Comparison of ENCODE assay signal across 1 cellular context in the genomic region with DNA sequence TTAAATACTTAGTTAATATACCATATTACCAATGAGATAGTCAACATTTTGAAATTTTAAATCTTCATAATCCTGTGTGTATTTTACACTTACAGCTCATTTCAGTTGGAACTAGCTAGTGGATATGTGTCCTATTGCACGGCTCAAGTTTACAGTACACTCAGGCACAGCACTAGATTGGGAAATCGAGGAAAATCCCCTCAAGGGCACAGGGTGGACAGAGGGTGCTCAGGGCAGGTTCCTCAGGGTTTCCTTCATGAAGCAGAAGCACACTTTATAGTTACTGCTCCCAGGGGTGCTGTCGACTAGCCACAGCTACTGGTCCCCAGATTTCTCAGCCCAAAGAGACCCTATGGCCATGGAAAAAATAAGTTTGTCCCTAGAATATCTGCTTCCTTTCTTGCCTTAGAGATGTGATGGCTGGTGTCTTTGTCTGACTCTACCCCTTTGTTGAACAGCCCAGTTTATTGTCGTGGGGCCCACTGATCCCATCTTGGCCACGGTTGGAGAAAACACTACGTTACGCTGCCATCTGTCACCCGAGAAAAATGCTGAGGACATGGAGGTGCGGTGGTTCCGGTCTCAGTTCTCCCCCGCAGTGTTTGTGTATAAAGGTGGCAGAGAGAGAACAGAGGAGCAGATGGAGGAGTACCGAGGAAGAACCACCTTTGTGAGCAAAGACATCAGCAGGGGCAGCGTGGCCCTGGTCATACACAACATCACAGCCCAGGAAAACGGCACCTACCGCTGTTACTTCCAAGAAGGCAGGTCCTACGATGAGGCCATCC.
TF ChIP-seq lines count a peak whose summit lies in the region.

No MANE protein-coding gene starts in this region.

TF ChIP-seq in K562, 482 proteins besides CTCF, POLR2A, EP300 and RAD21 (continues in another document):
- TF ChIP-seq ELF1 (tag; IDR thresholded peaks at IDR 0.05) (no peak), ZNF12 (CRISPR knock-in tag; IDR thresholded peaks at IDR 0.05) (no peak), SMARCA5 (IDR thresholded peaks at IDR 0.05) (no peak), MLLT1 (IDR thresholded peaks at IDR 0.05) (no peak), ARID4B (CRISPR knock-in tag; IDR thresholded peaks at IDR 0.05) (peak; percentile 37; the same call in 1 of the 2 replicates), FOXA3 (CRISPR knock-in tag; conservative IDR thresholded peaks at IDR 0.05 in 1 of 2, IDR thresholded peaks at IDR 0.05 in 1 of 2) (peak in 1 of 2 experiments; percentile 50; a peak in 1 of 4 replicates), ZNF830 (CRISPR knock-in tag; IDR thresholded peaks at IDR 0.05) (no peak), TBL1XR1 (IDR thresholded peaks at IDR 0.05; ENCODE audit: low read length in 2 of 2) (no peak), ILK (tag; IDR thresholded peaks at IDR 0.05; ENCODE audit: borderline replicate concordance, low read depth) (no peak), FOXJ2 (tag; IDR thresholded peaks at IDR 0.05) (no peak), IRF1 (CRISPR knock-in tag; IDR thresholded peaks at IDR 0.05; ENCODE audit: borderline replicate concordance) (no peak), TSHZ1 (CRISPR knock-in tag; IDR thresholded peaks at IDR 0.05) (no peak), TEAD1 (CRISPR knock-in tag; IDR thresholded peaks at IDR 0.05) (0 out of 4 replicates have a peak, but pooled peaks of 1 of the 2 experiments have one; percentile 16), NFXL1 (CRISPR knock-in tag; IDR thresholded peaks at IDR 0.05) (no peak), MXD1 (CRISPR knock-in tag; IDR thresholded peaks at IDR 0.05; ENCODE audit: borderline replicate concordance, poor library complexity, severe bottlenecking) (no peak), ZNF217 (CRISPR knock-in tag; IDR thresholded peaks at IDR 0.05) (no peak), ZNF695 (CRISPR knock-in tag; IDR thresholded peaks at IDR 0.05) (no peak), ZNF311 (CRISPR knock-in tag; IDR thresholded peaks at IDR 0.05) (no peak), MIER1 (IDR thresholded peaks at IDR 0.05; ENCODE audit: low read depth) (no peak)
- TF ChIP-seq, protein P1, sequence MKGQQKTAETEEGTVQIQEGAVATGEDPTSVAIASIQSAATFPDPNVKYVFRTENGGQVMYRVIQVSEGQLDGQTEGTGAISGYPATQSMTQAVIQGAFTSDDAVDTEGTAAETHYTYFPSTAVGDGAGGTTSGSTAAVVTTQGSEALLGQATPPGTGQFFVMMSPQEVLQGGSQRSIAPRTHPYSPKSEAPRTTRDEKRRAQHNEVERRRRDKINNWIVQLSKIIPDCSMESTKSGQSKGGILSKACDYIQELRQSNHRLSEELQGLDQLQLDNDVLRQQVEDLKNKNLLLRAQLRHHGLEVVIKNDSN (CRISPR knock-in tag; IDR thresholded peaks at IDR 0.05) = peak; percentile 38; the same call in 1 of the 2 replicates
- TF ChIP-seq, protein P2, sequence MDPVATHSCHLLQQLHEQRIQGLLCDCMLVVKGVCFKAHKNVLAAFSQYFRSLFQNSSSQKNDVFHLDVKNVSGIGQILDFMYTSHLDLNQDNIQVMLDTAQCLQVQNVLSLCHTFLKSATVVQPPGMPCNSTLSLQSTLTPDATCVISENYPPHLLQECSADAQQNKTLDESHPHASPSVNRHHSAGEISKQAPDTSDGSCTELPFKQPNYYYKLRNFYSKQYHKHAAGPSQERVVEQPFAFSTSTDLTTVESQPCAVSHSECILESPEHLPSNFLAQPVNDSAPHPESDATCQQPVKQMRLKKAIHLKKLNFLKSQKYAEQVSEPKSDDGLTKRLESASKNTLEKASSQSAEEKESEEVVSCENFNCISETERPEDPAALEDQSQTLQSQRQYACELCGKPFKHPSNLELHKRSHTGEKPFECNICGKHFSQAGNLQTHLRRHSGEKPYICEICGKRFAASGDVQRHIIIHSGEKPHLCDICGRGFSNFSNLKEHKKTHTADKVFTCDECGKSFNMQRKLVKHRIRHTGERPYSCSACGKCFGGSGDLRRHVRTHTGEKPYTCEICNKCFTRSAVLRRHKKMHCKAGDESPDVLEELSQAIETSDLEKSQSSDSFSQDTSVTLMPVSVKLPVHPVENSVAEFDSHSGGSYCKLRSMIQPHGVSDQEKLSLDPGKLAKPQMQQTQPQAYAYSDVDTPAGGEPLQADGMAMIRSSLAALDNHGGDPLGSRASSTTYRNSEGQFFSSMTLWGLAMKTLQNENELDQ (CRISPR knock-in tag; IDR thresholded peaks at IDR 0.05; ENCODE audit: borderline replicate concordance) = no peak
- TF ChIP-seq, protein P3, sequence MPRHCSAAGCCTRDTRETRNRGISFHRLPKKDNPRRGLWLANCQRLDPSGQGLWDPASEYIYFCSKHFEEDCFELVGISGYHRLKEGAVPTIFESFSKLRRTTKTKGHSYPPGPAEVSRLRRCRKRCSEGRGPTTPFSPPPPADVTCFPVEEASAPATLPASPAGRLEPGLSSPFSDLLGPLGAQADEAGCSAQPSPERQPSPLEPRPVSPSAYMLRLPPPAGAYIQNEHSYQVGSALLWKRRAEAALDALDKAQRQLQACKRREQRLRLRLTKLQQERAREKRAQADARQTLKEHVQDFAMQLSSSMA (CRISPR knock-in tag; IDR thresholded peaks at IDR 0.05) = no peak
- TF ChIP-seq, protein P4, sequence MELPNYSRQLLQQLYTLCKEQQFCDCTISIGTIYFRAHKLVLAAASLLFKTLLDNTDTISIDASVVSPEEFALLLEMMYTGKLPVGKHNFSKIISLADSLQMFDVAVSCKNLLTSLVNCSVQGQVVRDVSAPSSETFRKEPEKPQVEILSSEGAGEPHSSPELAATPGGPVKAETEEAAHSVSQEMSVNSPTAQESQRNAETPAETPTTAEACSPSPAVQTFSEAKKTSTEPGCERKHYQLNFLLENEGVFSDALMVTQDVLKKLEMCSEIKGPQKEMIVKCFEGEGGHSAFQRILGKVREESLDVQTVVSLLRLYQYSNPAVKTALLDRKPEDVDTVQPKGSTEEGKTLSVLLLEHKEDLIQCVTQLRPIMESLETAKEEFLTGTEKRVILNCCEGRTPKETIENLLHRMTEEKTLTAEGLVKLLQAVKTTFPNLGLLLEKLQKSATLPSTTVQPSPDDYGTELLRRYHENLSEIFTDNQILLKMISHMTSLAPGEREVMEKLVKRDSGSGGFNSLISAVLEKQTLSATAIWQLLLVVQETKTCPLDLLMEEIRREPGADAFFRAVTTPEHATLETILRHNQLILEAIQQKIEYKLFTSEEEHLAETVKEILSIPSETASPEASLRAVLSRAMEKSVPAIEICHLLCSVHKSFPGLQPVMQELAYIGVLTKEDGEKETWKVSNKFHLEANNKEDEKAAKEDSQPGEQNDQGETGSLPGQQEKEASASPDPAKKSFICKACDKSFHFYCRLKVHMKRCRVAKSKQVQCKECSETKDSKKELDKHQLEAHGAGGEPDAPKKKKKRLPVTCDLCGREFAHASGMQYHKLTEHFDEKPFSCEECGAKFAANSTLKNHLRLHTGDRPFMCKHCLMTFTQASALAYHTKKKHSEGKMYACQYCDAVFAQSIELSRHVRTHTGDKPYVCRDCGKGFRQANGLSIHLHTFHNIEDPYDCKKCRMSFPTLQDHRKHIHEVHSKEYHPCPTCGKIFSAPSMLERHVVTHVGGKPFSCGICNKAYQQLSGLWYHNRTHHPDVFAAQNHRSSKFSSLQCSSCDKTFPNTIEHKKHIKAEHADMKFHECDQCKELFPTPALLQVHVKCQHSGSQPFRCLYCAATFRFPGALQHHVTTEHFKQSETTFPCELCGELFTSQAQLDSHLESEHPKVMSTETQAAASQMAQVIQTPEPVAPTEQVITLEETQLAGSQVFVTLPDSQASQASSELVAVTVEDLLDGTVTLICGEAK (IDR thresholded peaks at IDR 0.05) = no peak
- TF ChIP-seq, protein P4 (CRISPR knock-in tag; IDR thresholded peaks at IDR 0.05) = no peak
